In genomic region chr13:110712081-110712848, GRCh38 we compare ENCODE assay signal across 1 cellular context.
TF ChIP-seq lines count a peak whose summit lies in the region.

No MANE protein-coding gene starts in this region.

TF ChIP-seq in GM12878, 131 proteins besides CTCF, POLR2A, EP300 and RAD21 (continued from another document and continues in another):
- TF ChIP-seq ZBTB4 (CRISPR knock-in tag; IDR thresholded peaks at IDR 0.05) (no peak), NKRF (conservative IDR thresholded peaks at IDR 0.05) (peak; percentile 97), ZNF687 (IDR thresholded peaks at IDR 0.05) (peak; percentile 55; the same call in 1 of the 2 replicates), ATF2 (IDR thresholded peaks at IDR 0.05; ENCODE audit: low read length) (no peak), POLR2AphosphoS5 (IDR thresholded peaks at IDR 0.05; ENCODE audit: low read length) (peak; percentile 76), RB1 (IDR thresholded peaks at IDR 0.05; ENCODE audit: borderline replicate concordance) (peak; percentile 47; the same call in 1 of the 2 replicates), SMC3 (IDR thresholded peaks at IDR 0.05; ENCODE audit: borderline replicate concordance, low read length) (no peak), BCL11A (IDR thresholded peaks at IDR 0.05; ENCODE audit: low read depth, low read length) (no peak), MAX (IDR thresholded peaks at IDR 0.05; ENCODE audit: low read depth, low read length) (peak; percentile 31; the same call in 1 of the 2 replicates), NR2F1 (conservative IDR thresholded peaks at IDR 0.05) (peak; percentile 71), RCOR1 (conservative IDR thresholded peaks at IDR 0.05; ENCODE audit: low read depth, low read length) (no peak), HDAC2 (IDR thresholded peaks at IDR 0.05) (no peak), MYC (IDR thresholded peaks at IDR 0.05; ENCODE audit: insufficient read depth, insufficient read length, insufficient replicate concordance, low read length, severe bottlenecking) (no peak), FOXM1 (IDR thresholded peaks at IDR 0.05; ENCODE audit: low read depth, low read length) (no peak), MEF2B (IDR thresholded peaks at IDR 0.05; ENCODE audit: partially characterized antibody, poor library complexity, severe bottlenecking) (peak; percentile 64), PAX8 (IDR thresholded peaks at IDR 0.05) (0 out of 2 replicates have a peak, but pooled peaks have one; percentile 75), CREM (IDR thresholded peaks at IDR 0.05; ENCODE audit: low read depth) (no peak), STAT1 (conservative IDR thresholded peaks at IDR 0.05) (no peak), MXI1 (IDR thresholded peaks at IDR 0.05; ENCODE audit: low read depth, low read length) (peak; percentile 86), MTA2 (IDR thresholded peaks at IDR 0.05; ENCODE audit: low read depth) (0 out of 2 replicates have a peak, but pooled peaks have one; percentile 34), MLLT1 (IDR thresholded peaks at IDR 0.05) (no peak; the same call in 1 of the 2 replicates), LARP7 (IDR thresholded peaks at IDR 0.05) (peak; percentile 44; the same call in 1 of the 2 replicates), CEBPB (IDR thresholded peaks at IDR 0.05; ENCODE audit: borderline replicate concordance in 1 of 2, low read depth in 2 of 2, low read length in 2 of 2) (no peak), NFXL1 (IDR thresholded peaks at IDR 0.05; ENCODE audit: borderline replicate concordance) (no peak), HCFC1 (IDR thresholded peaks at IDR 0.05; ENCODE audit: low read length) (peak; percentile 41; the same call in 1 of the 2 replicates), YY1 (IDR thresholded peaks at IDR 0.05; ENCODE audit: low read depth, low read length) (0 out of 2 replicates have a peak, but pooled peaks have one; percentile 54), TCF3 (IDR thresholded peaks at IDR 0.05; ENCODE audit: borderline replicate concordance, insufficient read depth, low read depth, low read length) (0 out of 2 replicates have a peak, but pooled peaks have one; percentile 15), POLR2AphosphoS2 (IDR thresholded peaks at IDR 0.05; ENCODE audit: low read depth, low read length) (no peak), HSF1 (IDR thresholded peaks at IDR 0.05; ENCODE audit: low read depth, low read length) (no peak), E2F8 (IDR thresholded peaks at IDR 0.05; ENCODE audit: low read depth, partially characterized antibody) (no peak), IKZF1 (conservative IDR thresholded peaks at IDR 0.05) (no peak), ZNF24 (IDR thresholded peaks at IDR 0.05) (no peak), BACH1 (IDR thresholded peaks at IDR 0.05; ENCODE audit: borderline replicate concordance) (peak; percentile 31; the same call in 1 of the 2 replicates), ZNF207 (IDR thresholded peaks at IDR 0.05; ENCODE audit: borderline replicate concordance) (no peak; the same call in 1 of the 2 replicates), RAD51 (IDR thresholded peaks at IDR 0.05) (no peak), JUNB (IDR thresholded peaks at IDR 0.05) (no peak), NR2C1 (IDR thresholded peaks at IDR 0.05) (peak; percentile 86)
